8 cellular contexts compared by ENCODE assay signal in genomic region chr5:140710899-140711552, GRCh38. TPM values are rescaled to one million over a fixed set of nuclear protein-coding genes. Genes with fewer than 3 reads are reported as not detected.
DNase-seq lines count a peak whose midpoint lies in the region; ATAC-seq and TF ChIP-seq lines count a peak whose summit lies in the region.

No MANE protein-coding gene starts in this region.

- peak overlapping the region; percentile 61 for H3K9ac ChIP-seq in DND-41 (ENCODE audit: low read depth, low read length)
- H3K9ac ChIP-seq in stomach smooth muscle (ENCODE audit: low read length in 2 of 2), result peak overlapping the region; percentile 71 to 75

- no peak for TF ChIP-seq CTCF in DND-41 (IDR thresholded peaks at IDR 0.05; ENCODE audit: borderline replicate concordance, extremely low read depth, low read length, poor library complexity, severe bottlenecking)

- H3K9me3 ChIP-seq in DND-41 (ENCODE audit: insufficient read depth, low read length, severe bottlenecking), result no peaks in the 10 kb centered on the region
- H3K9me3 ChIP-seq in neuron (ENCODE audit: low read length), result no peaks in the 10 kb centered on the region
- no peaks in the 10 kb centered on the region for H3K9me3 ChIP-seq in stomach smooth muscle (ENCODE audit: control insufficient read depth in 2 of 2, low read length in 2 of 2)

- H3K27me3 ChIP-seq in DND-41 (ENCODE audit: insufficient read depth, low read length, poor library complexity) (no peaks in the 10 kb centered on the region), neuron (ENCODE audit: insufficient read depth, low read length) (no peaks in the 10 kb centered on the region), stomach smooth muscle (ENCODE audit: control insufficient read depth in 1 of 2, insufficient read depth in 2 of 2, low read length in 2 of 2) (no peaks in the 10 kb centered on the region)

- no peaks in the 10 kb centered on the region for H4K20me1 ChIP-seq in DND-41 (ENCODE audit: insufficient read depth, low read length)

- H3K27ac ChIP-seq in DND-41 (ENCODE audit: low read length) (peak overlapping the region; percentile 85), stomach smooth muscle (ENCODE audit: low read length) (peak overlapping the region; percentile 82)

- DNase-seq in DND-41 (peak; percentile 88), H4 (ENCODE audit: low spot score) (peak; percentile 94), LHCN-M2 (ENCODE audit: low read depth) (peak; percentile 98), SIG-M5 (lab: John Stamatoyannopoulos, UW) (peak; percentile 83), foreskin melanocyte (peak; percentile 98)
- peak; percentile 80 for DNase-seq in activated naive CD4-positive, alpha-beta T cell treated with Interleukin-2 at 50 U/mL for 16 hours

- no peaks in the 10 kb centered on the region for H3K79me2 ChIP-seq in DND-41 (ENCODE audit: insufficient read depth, low read length)

- peaks cover 26% of the 10 kb centered on the region for H3K4me1 ChIP-seq in DND-41 (ENCODE audit: insufficient read depth, low read length)
- H3K4me1 ChIP-seq in neuron (ENCODE audit: insufficient read depth, low read length), result no peaks in the 10 kb centered on the region
- no peaks in the 10 kb centered on the region for H3K4me1 ChIP-seq in stomach smooth muscle (ENCODE audit: control insufficient read depth, insufficient read depth, low read length)

- H3K4me3 ChIP-seq in DND-41 (ENCODE audit: low read depth in 1 of 2, low read length in 2 of 2) (peak overlapping the region; percentile 78 to 99; a peak in 3 of 4 replicates), neuron (ENCODE audit: low read length) (peak overlapping the region; percentile 55), stomach smooth muscle (ENCODE audit: low read length in 2 of 2) (peak overlapping the region; percentile 81 to 82)

- peak overlapping the region; percentile 96 for H2AFZ ChIP-seq in DND-41 (ENCODE audit: low read depth, low read length)
- peak overlapping the region; percentile 88 for H2AFZ ChIP-seq in neuron (ENCODE audit: low read depth, low read length)

- peak overlapping the region; percentile 97 for H3K4me2 ChIP-seq in DND-41 (ENCODE audit: insufficient read depth, low read length)

- H3K36me3 ChIP-seq in DND-41 (ENCODE audit: insufficient read depth, low read length) (peaks cover 12% of the 10 kb centered on the region; the same call in 1 of the 2 replicates), neuron (ENCODE audit: insufficient read depth, low read length) (peaks cover 16% of the 10 kb centered on the region), stomach smooth muscle (ENCODE audit: control insufficient read depth in 2 of 2, insufficient read depth in 2 of 2, low read length in 2 of 2) (peaks cover 4 to 5% of the 10 kb centered on the region in 2 donors)

- ATAC-seq in DND-41 (ENCODE audit: insufficient read depth, low read depth), result peak; percentile 84

RNA-seq across cellular contexts. Expression of gene ZMAT2, which starts 10.8 kb away (rescaled TPM):
- total RNA-seq in H4 (2014; rRNA removed; shearing (Covaris generic)), result 73.5 and 95.8 TPM in 2 replicates
- total RNA-seq in LHCN-M2 (2014; rRNA removed), result 45.2 and 45.7 TPM in 2 replicates
- 103 TPM for polyA plus RNA-seq in LHCN-M2 (2012)

RNA-seq across cellular contexts. Expression of gene HARS2, which starts 19.8 kb away (rescaled TPM):
- 49.2 and 52.6 TPM in 2 replicates for total RNA-seq in H4 (2014; rRNA removed; shearing (Covaris generic))
- 39.2 and 41.6 TPM in 2 replicates for total RNA-seq in LHCN-M2 (2014; rRNA removed)
- 24.6 TPM for polyA plus RNA-seq in LHCN-M2 (2012)

RNA-seq across cellular contexts. Expression of gene HARS1, which starts 19.9 kb away (rescaled TPM):
- 52.1 and 53.6 TPM in 2 replicates for total RNA-seq in H4 (2014; rRNA removed; shearing (Covaris generic))
- total RNA-seq in LHCN-M2 (2014; rRNA removed), result 98.9 and 103 TPM in 2 replicates
- 109 TPM for polyA plus RNA-seq in LHCN-M2 (2012)

RNA-seq across cellular contexts. Expression of gene DND1, which starts 37.6 kb away (rescaled TPM):
- 0.37 TPM in 1 of 2 replicates, not detected in the other for total RNA-seq in H4 (2014; rRNA removed; shearing (Covaris generic))
- 0.52 and 1.3 TPM in 2 replicates for total RNA-seq in LHCN-M2 (2014; rRNA removed)
- 0.10 TPM for polyA plus RNA-seq in LHCN-M2 (2012)

RNA-seq across cellular contexts. Expression of gene WDR55, which starts 46.3 kb away (rescaled TPM):
- 13.7 and 15.2 TPM in 2 replicates for total RNA-seq in H4 (2014; rRNA removed; shearing (Covaris generic))
- 27.1 and 28.9 TPM in 2 replicates for total RNA-seq in LHCN-M2 (2014; rRNA removed)
- 23.1 TPM for polyA plus RNA-seq in LHCN-M2 (2012)

Comparison
In these comparisons a context has a peak if more than half of its experiments do, and no peak if none do; other contexts are left out.
1. Peak in every context shown above with its lines: DNase-seq, ATAC-seq, H3K4me3 ChIP-seq and H3K27ac ChIP-seq.